7 cellular contexts compared by ENCODE assay signal in the genomic region with DNA sequence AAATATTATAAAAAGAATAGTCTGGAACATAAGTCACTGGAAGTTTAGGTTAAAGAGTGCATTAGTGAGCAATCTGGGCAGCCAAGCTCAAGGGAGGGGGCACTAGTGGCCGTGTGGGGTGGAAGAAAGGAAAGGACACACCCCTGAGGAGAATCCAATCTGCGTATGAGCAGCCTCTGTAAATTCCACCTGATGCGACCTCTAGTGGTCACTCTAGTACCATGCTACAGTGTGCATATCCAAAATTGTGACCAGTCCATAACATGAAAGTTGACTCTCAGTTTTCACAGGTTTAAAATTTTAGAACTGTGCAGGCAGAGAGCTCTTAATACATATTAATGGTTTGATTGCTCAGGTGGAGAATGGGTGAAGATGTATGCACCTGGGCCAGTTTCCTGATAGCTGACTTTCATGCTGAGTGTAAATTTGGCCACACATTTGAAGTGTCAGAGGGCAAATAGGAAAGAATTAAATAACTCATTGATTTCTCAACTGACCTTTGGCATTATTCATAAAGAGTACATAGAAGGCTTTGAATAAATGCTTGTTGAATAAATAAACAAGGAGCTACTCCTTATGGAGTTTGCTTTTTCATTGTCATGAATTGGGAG.
A peak's percentile ranks its signal among the peaks of the same experiment; 100 is the strongest.
DNase-seq lines count a peak whose midpoint lies in the region; ATAC-seq and TF ChIP-seq lines count a peak whose summit lies in the region.

No MANE protein-coding gene starts in this region.

- peaks cover 5% of the 10 kb centered on the region for H3K27me3 Mint-ChIP-seq in activated naive CD4-positive, alpha-beta T cell treated with anti-CD3 and anti-CD28 coated beads for 36 hours (ENCODE audit: low read depth)

- H3K36me3 ChIP-seq in GM23248 (ENCODE audit: low read depth) (no peaks in the 10 kb centered on the region), PC-9 (ENCODE audit: low read depth) (no peaks in the 10 kb centered on the region)

- H2AFZ ChIP-seq in GM23248 (no peak overlapping the region), PC-9 (no peak overlapping the region)

- no peaks in the 10 kb centered on the region for H3K4me1 Mint-ChIP-seq in activated naive CD4-positive, alpha-beta T cell treated with anti-CD3 and anti-CD28 coated beads for 36 hours (ENCODE audit: low read depth)

- peak; percentile 79 for TF ChIP-seq CTCF in GM12875 (IDR thresholded peaks at IDR 0.05; ENCODE audit: borderline replicate concordance, insufficient read depth, low read depth, low read length)
- TF ChIP-seq CTCF in PC-9 (conservative IDR thresholded peaks at IDR 0.05) = peak; percentile 76

- no peak overlapping the region for H3K4me3 Mint-ChIP-seq in activated naive CD4-positive, alpha-beta T cell treated with anti-CD3 and anti-CD28 coated beads for 36 hours

- peaks cover 8% of the 10 kb centered on the region for H3K9me3 Mint-ChIP-seq in activated naive CD4-positive, alpha-beta T cell treated with anti-CD3 and anti-CD28 coated beads for 36 hours

- H3K9ac ChIP-seq in GM23248 = no peak overlapping the region

- H3K4me1 ChIP-seq in GM23248 (ENCODE audit: insufficient read depth) = 0 out of 2 replicates have a peak, but pooled peaks cover 7% of the 10 kb centered on the region
- H3K4me1 ChIP-seq in PC-9 (replicated peaks; ENCODE audit: insufficient read depth) = no peaks in the 10 kb centered on the region

- POLR2A ChIA-PET in PC-9 (lab: Charles Lee; ENCODE audit: unreplicated experiment) = interaction anchor here (0.7 kb wide), 1 partner anchor 1130 kb away, joined by 5 read pairs; no protein-coding TSS in a partner anchor

- H3K27ac Mint-ChIP-seq in activated naive CD4-positive, alpha-beta T cell treated with anti-CD3 and anti-CD28 coated beads for 36 hours = no peak overlapping the region

- H3K9me2 ChIP-seq in GM23248 (ENCODE audit: insufficient read depth) (no peaks in the 10 kb centered on the region), PC-9 (ENCODE audit: insufficient read depth) (no peaks in the 10 kb centered on the region; the same call in 1 of the 2 replicates)

- no peaks in the 10 kb centered on the region for H3F3A ChIP-seq in GM23248 (ENCODE audit: insufficient read depth)
- no peaks in the 10 kb centered on the region for H3F3A ChIP-seq in PC-9 (ENCODE audit: insufficient read depth, low read depth)

- H3K79me2 ChIP-seq in GM23248 (ENCODE audit: insufficient read depth) (no peaks in the 10 kb centered on the region), PC-9 (ENCODE audit: low read depth) (no peaks in the 10 kb centered on the region)

- no peak overlapping the region for H3K4me2 ChIP-seq in GM23248 (ENCODE audit: unreplicated experiment)
- H3K4me2 ChIP-seq in PC-9 = no peak overlapping the region

- H3K27ac ChIP-seq in GM23248 (no peak overlapping the region), PC-9 (no peak overlapping the region)

- TF ChIP-seq RAD21 in Ishikawa (IDR thresholded peaks at IDR 0.05; ENCODE audit: low read depth) = peak; percentile 58

- no peaks in the 10 kb centered on the region for H3K9me3 ChIP-seq in GM23248 (ENCODE audit: low read depth)
- H3K9me3 ChIP-seq in PC-9 (ENCODE audit: insufficient read depth, low read depth) = no peaks in the 10 kb centered on the region

- intact Hi-C loops in PC-9 (cut with micrococcal nuclease; ENCODE audit: unreplicated experiment) (loop anchor here (2.0 to 10.0 kb wide), 2 partner anchors 246 to 360 kb away; no protein-coding TSS in a partner anchor), Right ventricle myocardium superior (cut with DNase I) (no loop called here)
- intact Hi-C loops in activated naive CD4-positive, alpha-beta T cell treated with anti-CD3 and anti-CD28 coated beads for 36 hours (cut with micrococcal nuclease) = loop anchor here (1.0 to 2.0 kb wide), 3 partner anchors 246 to 538 kb away; no protein-coding TSS in a partner anchor

- 0 to 4% methylated on average over 3 of the region's 3 CpGs for WGBS in GM23248 (ENCODE audit: low coverage in 1 of 2, low lambda C conversion rate in 2 of 2, missing lambda C conversion rate in 2 of 2), 2 experiments

- no TSS peak for BruUV-seq in PC-9 (replicated peaks; lab: Mats Ljungman, UMichigan)

- no peaks in the 10 kb centered on the region for H4K20me1 ChIP-seq in GM23248 (ENCODE audit: insufficient read depth)
- no peaks in the 10 kb centered on the region for H4K20me1 ChIP-seq in PC-9 (ENCODE audit: insufficient read depth)

- TF ChIP-seq EP300 in Ishikawa (IDR thresholded peaks at IDR 0.05; ENCODE audit: borderline replicate concordance) = no peak

- H3K36me3 Mint-ChIP-seq in activated naive CD4-positive, alpha-beta T cell treated with anti-CD3 and anti-CD28 coated beads for 36 hours (ENCODE audit: low read depth) = no peaks in the 10 kb centered on the region

- ATAC-seq in Right ventricle myocardium superior (ENCODE audit: poor library complexity) = peak; percentile 92

- in situ Hi-C loops in GM23248 (cut with MboI) = no loop called here

- H3K27me3 ChIP-seq in GM23248 (replicated peaks; ENCODE audit: insufficient read depth) (no peaks in the 10 kb centered on the region; the same call in 1 of the 2 replicates), PC-9 (ENCODE audit: insufficient read depth, low read depth) (no peaks in the 10 kb centered on the region)

- CTCF ChIA-PET in PC-9 (lab: Charles Lee) = interaction anchor here (0.6 to 1.0 kb wide), 7 partner anchors 31 to 265 kb away, joined by 3 to 10 read pairs (median 4); no protein-coding TSS in a partner anchor
- CTCF ChIA-PET in activated naive CD4-positive, alpha-beta T cell treated with anti-CD3 and anti-CD28 coated beads for 36 hours (lab: Charles Lee) = interaction anchor here (0.7 to 3.7 kb wide), 30 partner anchors 8 to 313 kb away, joined by 3 to 31 read pairs (median 4); no protein-coding TSS in a partner anchor

- DNase-seq in GM23248 = peak; percentile 68
- DNase-seq in PC-9 = peak; percentile 41 to 50
- DNase-seq in activated naive CD4-positive, alpha-beta T cell treated with anti-CD3 and anti-CD28 coated beads for 36 hours = peak; percentile 68
- DNase-seq in Right ventricle myocardium superior = no peak
- peak; percentile 34 for DNase-seq in putamen (ENCODE audit: low spot score)

- H3K4me3 ChIP-seq in GM12875 (ENCODE audit: low read depth, low read length) = no peak overlapping the region
- no peak overlapping the region for H3K4me3 ChIP-seq in GM23248
- H3K4me3 ChIP-seq in PC-9 = no peak overlapping the region

TF ChIP-seq in Ishikawa, 13 proteins besides CTCF, POLR2A, EP300 and RAD21:
- TF ChIP-seq YY1 (IDR thresholded peaks at IDR 0.05; ENCODE audit: low read depth) (no peak), TAF1 (IDR thresholded peaks at IDR 0.05; ENCODE audit: low read depth) (no peak), ZBTB7A (IDR thresholded peaks at IDR 0.05; ENCODE audit: low read depth) (no peak), EGR1 (IDR thresholded peaks at IDR 0.05) (no peak), NFIC (IDR thresholded peaks at IDR 0.05) (no peak), TEAD4 (IDR thresholded peaks at IDR 0.05) (no peak; the same call in 1 of the 2 replicates), CREB1 (IDR thresholded peaks at IDR 0.05; ENCODE audit: low read depth) (no peak), TCF12 (IDR thresholded peaks at IDR 0.05; ENCODE audit: low read depth) (no peak), FOXM1 (IDR thresholded peaks at IDR 0.05; ENCODE audit: borderline replicate concordance, low read depth) (no peak), CEBPB (IDR thresholded peaks at IDR 0.05) (no peak)
- TF ChIP-seq, protein P1, sequence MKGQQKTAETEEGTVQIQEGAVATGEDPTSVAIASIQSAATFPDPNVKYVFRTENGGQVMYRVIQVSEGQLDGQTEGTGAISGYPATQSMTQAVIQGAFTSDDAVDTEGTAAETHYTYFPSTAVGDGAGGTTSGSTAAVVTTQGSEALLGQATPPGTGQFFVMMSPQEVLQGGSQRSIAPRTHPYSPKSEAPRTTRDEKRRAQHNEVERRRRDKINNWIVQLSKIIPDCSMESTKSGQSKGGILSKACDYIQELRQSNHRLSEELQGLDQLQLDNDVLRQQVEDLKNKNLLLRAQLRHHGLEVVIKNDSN (IDR thresholded peaks at IDR 0.05) = no peak
- TF ChIP-seq, protein P2, sequence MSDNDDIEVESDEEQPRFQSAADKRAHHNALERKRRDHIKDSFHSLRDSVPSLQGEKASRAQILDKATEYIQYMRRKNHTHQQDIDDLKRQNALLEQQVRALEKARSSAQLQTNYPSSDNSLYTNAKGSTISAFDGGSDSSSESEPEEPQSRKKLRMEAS (IDR thresholded peaks at IDR 0.05) = no peak
- TF ChIP-seq, protein P3, sequence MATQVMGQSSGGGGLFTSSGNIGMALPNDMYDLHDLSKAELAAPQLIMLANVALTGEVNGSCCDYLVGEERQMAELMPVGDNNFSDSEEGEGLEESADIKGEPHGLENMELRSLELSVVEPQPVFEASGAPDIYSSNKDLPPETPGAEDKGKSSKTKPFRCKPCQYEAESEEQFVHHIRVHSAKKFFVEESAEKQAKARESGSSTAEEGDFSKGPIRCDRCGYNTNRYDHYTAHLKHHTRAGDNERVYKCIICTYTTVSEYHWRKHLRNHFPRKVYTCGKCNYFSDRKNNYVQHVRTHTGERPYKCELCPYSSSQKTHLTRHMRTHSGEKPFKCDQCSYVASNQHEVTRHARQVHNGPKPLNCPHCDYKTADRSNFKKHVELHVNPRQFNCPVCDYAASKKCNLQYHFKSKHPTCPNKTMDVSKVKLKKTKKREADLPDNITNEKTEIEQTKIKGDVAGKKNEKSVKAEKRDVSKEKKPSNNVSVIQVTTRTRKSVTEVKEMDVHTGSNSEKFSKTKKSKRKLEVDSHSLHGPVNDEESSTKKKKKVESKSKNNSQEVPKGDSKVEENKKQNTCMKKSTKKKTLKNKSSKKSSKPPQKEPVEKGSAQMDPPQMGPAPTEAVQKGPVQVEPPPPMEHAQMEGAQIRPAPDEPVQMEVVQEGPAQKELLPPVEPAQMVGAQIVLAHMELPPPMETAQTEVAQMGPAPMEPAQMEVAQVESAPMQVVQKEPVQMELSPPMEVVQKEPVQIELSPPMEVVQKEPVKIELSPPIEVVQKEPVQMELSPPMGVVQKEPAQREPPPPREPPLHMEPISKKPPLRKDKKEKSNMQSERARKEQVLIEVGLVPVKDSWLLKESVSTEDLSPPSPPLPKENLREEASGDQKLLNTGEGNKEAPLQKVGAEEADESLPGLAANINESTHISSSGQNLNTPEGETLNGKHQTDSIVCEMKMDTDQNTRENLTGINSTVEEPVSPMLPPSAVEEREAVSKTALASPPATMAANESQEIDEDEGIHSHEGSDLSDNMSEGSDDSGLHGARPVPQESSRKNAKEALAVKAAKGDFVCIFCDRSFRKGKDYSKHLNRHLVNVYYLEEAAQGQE (IDR thresholded peaks at IDR 0.05; ENCODE audit: low read depth) = no peak
TF ChIP-seq in Ishikawa: peak in this region for 0.
